8 cellular contexts compared by ENCODE assay signal in the genomic region with DNA sequence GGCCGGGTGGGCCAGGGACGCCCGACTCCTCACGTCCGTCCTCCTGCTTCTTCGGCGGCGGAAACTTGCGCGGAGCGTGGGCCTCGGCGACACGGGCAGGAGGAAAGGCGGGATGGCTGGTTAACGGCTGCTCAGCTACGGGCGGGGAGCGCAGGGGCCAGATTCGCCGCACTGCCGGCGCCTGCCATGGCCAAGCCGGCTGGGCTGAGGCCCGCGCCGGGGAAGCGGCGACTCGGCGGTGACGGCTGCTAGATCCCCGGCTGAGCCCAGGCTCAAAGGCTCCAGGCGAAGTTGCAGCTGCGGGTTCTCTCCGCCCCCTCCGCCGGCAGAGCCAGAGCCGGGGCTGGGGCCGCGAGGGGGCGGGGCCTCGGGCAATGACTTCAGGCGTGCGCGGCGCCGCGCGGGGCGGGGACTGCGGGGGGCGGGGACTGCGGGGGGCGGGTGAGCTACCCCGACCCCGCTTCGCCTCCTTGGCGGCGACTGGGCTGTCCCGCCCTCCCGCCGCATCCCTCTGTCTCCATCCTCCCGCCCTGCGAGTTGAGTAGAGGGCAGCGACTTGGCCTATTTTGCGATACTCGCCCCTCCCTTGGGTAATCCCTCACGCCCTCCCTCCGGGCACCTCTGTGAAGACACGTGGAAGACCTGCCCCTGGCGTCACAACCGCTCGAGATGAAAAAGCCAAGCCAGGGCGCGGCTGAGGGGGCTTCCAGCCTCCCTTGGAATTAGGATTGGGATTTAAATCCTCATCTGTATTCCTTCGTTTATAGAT. TPM values are rescaled to one million over a fixed set of nuclear protein-coding genes. Genes with fewer than 3 reads are reported as not detected.
DNase-seq lines count a peak whose midpoint lies in the region; TF ChIP-seq lines count a peak whose summit lies in the region.

A gene (minus strand): TSS at position 310 of the 769 bp plus-strand sequence. CDS start 322 bp downstream, outside the sequence.

- no peak for TF ChIP-seq CTCF in GM20000 (IDR thresholded peaks at IDR 0.05; ENCODE audit: extremely low read depth, missing control alignments)

- DNase-seq in CMK (ENCODE audit: low read depth), result peak; percentile 61
- peak; percentile 98 for DNase-seq in GM20000 (ENCODE audit: low spot score)
- peak; percentile 52 for DNase-seq in HS-5 (ENCODE audit: low read depth)
- peak; percentile 46 for DNase-seq in NK-92 (lab: John Stamatoyannopoulos, UW; ENCODE audit: unreplicated experiment)
- DNase-seq in activated CD8-positive, alpha-beta memory T cell treated with anti-CD3 and anti-CD28 coated beads for 1 hour (ENCODE audit: extremely low read depth in 1 of 2, low read depth in 1 of 2), result peak; percentile 74 to 88
- peak; percentile 89 for DNase-seq in effector CD4-positive, alpha-beta T cell
- DNase-seq in lung microvascular endothelial cell (ENCODE audit: low read depth in 2 of 2), result peak; percentile 89 to 93
- DNase-seq in stimulated activated CD4-positive, alpha-beta T cell treated with anti-CD3 and anti-CD28 coated beads, TNF-alpha, amount 100 ng/mL, for 48 hours (ENCODE audit: low read depth in 3 of 3), result peak; percentile 78 to 91 (median 82)

RNA-seq across cellular contexts. Expression of the gene that starts here (rescaled TPM):
- 5.0 and 14.3 TPM in 2 replicates for total RNA-seq in lung microvascular endothelial cell

Comparison
In these comparisons a context has a peak if more than half of its experiments do, and no peak if none do; other contexts are left out.
1. Peak in every context shown above with its lines: DNase-seq.
2. DNase-seq: peak in every context shown above with its lines; median percentile 98 in GM20000; 91 in lung microvascular endothelial cell; 89 in effector CD4-positive, alpha-beta T cell; 82 in stimulated activated CD4-positive, alpha-beta T cell treated with anti-CD3 and anti-CD28 coated beads, TNF-alpha, amount 100 ng/mL, for 48 hours; 81 in activated CD8-positive, alpha-beta memory T cell treated with anti-CD3 and anti-CD28 coated beads for 1 hour; 61 in CMK; 52 in HS-5; 46 in NK-92.